In genomic region chr16:2229091-2229490, GRCh38 we compare ENCODE assay signal across 23 cellular contexts. TPM values are rescaled to one million over a fixed set of nuclear protein-coding genes. Genes with fewer than 3 reads are reported as not detected.
"Had no signal": no experiment of that assay in that cellular context is flagged by ENCODE, and none has a peak within 500 bp of the region (broad histone marks: within the 10 kb centered on the region; RNA-seq: fewer than 3 reads in every experiment).

No MANE protein-coding gene starts in this region.

- H3K9ac ChIP-seq: parathyroid adenoma had no signal

- H3K9me3 ChIP-seq: left lung, lower lobe of right lung, neutrophil, psoas muscle, suprapubic skin, thoracic aorta, tibial nerve, upper lobe of left lung, vagina had no signal

- ATAC-seq: left colon; left lung; lower lobe of right lung; naive thymus-derived CD8-positive, alpha-beta T cell; psoas muscle; sciatic nerve; stimulated activated effector memory CD8-positive, alpha-beta T cell treated with anti-CD3 and anti-CD28 coated beads, Interleukin-12 subunit alpha, Interleukin-12 subunit beta, amount 100 ng/mL, for 72 hours had no signal

- H2AFZ ChIP-seq: parathyroid adenoma had no signal

- H3K4me1 ChIP-seq: parathyroid adenoma had no signal

- DNase-seq: hypothalamus; immature natural killer cell; kidney; left colon; left lung; lower lobe of right lung; mammary epithelial cell; mesenchymal stem cell; naive thymus-derived CD8-positive, alpha-beta T cell; occipital lobe; psoas muscle; stimulated activated CD4-positive, alpha-beta T cell treated with anti-CD3 and anti-CD28 coated beads, Interleukin-4, amount 100 ng/mL, for 24 hours; stimulated activated naive CD4-positive, alpha-beta T cell had no signal

- H3K27me3 ChIP-seq: left lung, neutrophil, suprapubic skin, tibial nerve, upper lobe of left lung, vagina had no signal

- H3K27ac ChIP-seq: left lung, lower lobe of right lung, neutrophil, parathyroid adenoma, psoas muscle, suprapubic skin, thoracic aorta, tibial nerve, upper lobe of left lung, vagina had no signal

- H3K4me3 ChIP-seq: left lung, lower lobe of right lung, psoas muscle, skin epidermis, suprapubic skin, thoracic aorta, tibial nerve, upper lobe of left lung, vagina had no signal

RNA-seq across cellular contexts. Expression of gene DNASE1L2, which starts 7.2 kb away (rescaled TPM):
- polyA plus RNA-seq: immature natural killer cell; naive thymus-derived CD8-positive, alpha-beta T cell had no signal
